In genomic region chr11:12236744-12237101, GRCh38 we compare ENCODE assay signal across 11 cellular contexts.
A peak's percentile ranks its signal among the peaks of the same experiment; 100 is the strongest.
DNase-seq lines count a peak whose midpoint lies in the region; ATAC-seq, FAIRE-seq and TF ChIP-seq lines count a peak whose summit lies in the region.
"Had no signal": no experiment of that assay in that cellular context is flagged by ENCODE, and none has a peak within 500 bp of the region (broad histone marks: within the 10 kb centered on the region; RNA-seq: fewer than 3 reads in every experiment).

No MANE protein-coding gene starts in this region.

- H2AFZ ChIP-seq in K562 (ENCODE audit: low read depth, low read length) (no peak overlapping the region), osteoblast (ENCODE audit: low read length) (no peak overlapping the region)

- no peak; a peak in 1 of 6 replicates for TF ChIP-seq CTCF in K562 (IDR thresholded peaks at IDR 0.05 in 2 of 3, conservative IDR thresholded peaks at IDR 0.05 in 1 of 3; ENCODE audit: insufficient read depth in 2 of 3, low read depth in 1 of 3, low read length in 3 of 3)
- TF ChIP-seq CTCF in osteoblast (IDR thresholded peaks at IDR 0.05; ENCODE audit: extremely low read depth, low read depth, low read length) = no peak

- H3K27me3 Mint-ChIP-seq in CD4-positive, CD25-positive, alpha-beta regulatory T cell = no peaks in the 10 kb centered on the region
- H3K27me3 Mint-ChIP-seq in activated T-cell treated with anti-CD3 and anti-CD28 coated beads, Interleukin-2, amount 50 U/mL, for 4 hours (ENCODE audit: low read depth) = no peaks in the 10 kb centered on the region
- H3K27me3 Mint-ChIP-seq: dendritic cell treated with granulocyte-macrophage colony-stimulating factor and Interleukin-4, amounts not matched to agents 40 ng/mL and 50 ng/mL, for 4 days had no signal

- CTCF ChIA-PET in K562 (lab: Yijun Ruan, JAX; ENCODE audit: low intra/inter-chr PET ratio) = interaction anchor here (0.7 to 3.9 kb wide), 4 partner anchors 44 to 189 kb away, joined by 3 to 42 read pairs (median 20); no protein-coding TSS in a partner anchor

- no TSS peak for BruUV-seq in K562 (replicated peaks; lab: Mats Ljungman, UMichigan)

- no peak for TF ChIP-seq POLR2A in K562 (conservative IDR thresholded peaks at IDR 0.05)
- no peak for TF ChIP-seq POLR2A in GM18505 (IDR thresholded peaks at IDR 0.05; ENCODE audit: borderline replicate concordance, extremely low read depth, insufficient read depth, insufficient read length)

- 53% methylated on average over 5 of the region's 5 CpGs for WGBS in K562 (ENCODE audit: insufficient coverage, low coverage, missing lambda C conversion rate)

- no peaks in the 10 kb centered on the region for H3K9me3 Mint-ChIP-seq in CD4-positive, CD25-positive, alpha-beta regulatory T cell
- H3K9me3 Mint-ChIP-seq in activated T-cell treated with anti-CD3 and anti-CD28 coated beads, Interleukin-2, amount 50 U/mL, for 4 hours = no peaks in the 10 kb centered on the region
- H3K9me3 Mint-ChIP-seq: dendritic cell treated with granulocyte-macrophage colony-stimulating factor and Interleukin-4, amounts not matched to agents 40 ng/mL and 50 ng/mL, for 4 days had no signal

- POLR2A ChIA-PET in K562 (lab: Yijun Ruan, JAX) = interaction anchor here (0.6 to 1.2 kb wide), 2 partner anchors 24 to 384 kb away, joined by 4 read pairs; no protein-coding TSS in a partner anchor

- H3K4me3 ChIP-seq in CD4-positive, CD25-positive, alpha-beta regulatory T cell (ENCODE audit: low read depth, low read length) = peak overlapping the region; percentile 59
- H3K4me3 ChIP-seq in K562 (no peak overlapping the region), osteoblast (ENCODE audit: insufficient read depth, low read length) (no peak overlapping the region)

- H3K4me1 ChIP-seq in CD4-positive, CD25-positive, alpha-beta regulatory T cell (ENCODE audit: control insufficient read depth, insufficient read depth, low read length, poor library complexity, severe bottlenecking) = peaks cover 13% of the 10 kb centered on the region
- peaks cover 0 to 7% of the 10 kb centered on the region in 2 experiments; a peak in 3 of 5 replicates for H3K4me1 ChIP-seq in K562 (replicated peaks in 1 of 2; ENCODE audit: control insufficient read depth in 2 of 2, insufficient read depth in 2 of 2, low read length in 2 of 2)
- peaks cover 55% of the 10 kb centered on the region for H3K4me1 ChIP-seq in osteoblast (ENCODE audit: insufficient read depth, low read length)

- no peak for TF ChIP-seq RAD21 in K562 (CRISPR knock-in tag; conservative IDR thresholded peaks at IDR 0.05 in 1 of 2, IDR thresholded peaks at IDR 0.05 in 1 of 2)

- TF ChIP-seq EP300 in K562 (IDR thresholded peaks at IDR 0.05; ENCODE audit: low read length) = no peak

- DNase-seq in CD4-positive, CD25-positive, alpha-beta regulatory T cell = no peak
- DNase-seq in K562 (ENCODE audit: extremely low read depth in 1 of 4, low spot score in 3 of 4) = no peak
- no peak for DNase-seq in osteoblast (ENCODE audit: insufficient read length, low spot score, missing footprints)
- no peak for DNase-seq in dedifferentiated amniotic fluid mesenchymal stem cell (ENCODE audit: extremely low spot score)
- DNase-seq in stimulated activated CD4-positive, alpha-beta T cell treated with anti-CD3 and anti-CD28 coated beads, Interleukin-2, amount 100 ng/mL, for 48 hours = no peak
- no peak for DNase-seq in activated T-cell treated with anti-CD3 and anti-CD28 coated beads, Interleukin-2, amount 50 U/mL, for 4 hours
- DNase-seq: kidney, NCI-H2171 had no signal

- peak; percentile 11 for FAIRE-seq in K562 (lab: Jason Lieb, UNC)

- H3K79me2 ChIP-seq in K562 (ENCODE audit: control insufficient read depth, insufficient read depth, low read length) (no peaks in the 10 kb centered on the region), osteoblast (ENCODE audit: insufficient read depth, low read length) (peaks cover 41% of the 10 kb centered on the region)

- H3K36me3 ChIP-seq in CD4-positive, CD25-positive, alpha-beta regulatory T cell (ENCODE audit: control insufficient read depth, insufficient read depth, low read length) = peaks cover 35% of the 10 kb centered on the region
- H3K36me3 ChIP-seq in K562 (ENCODE audit: control insufficient read depth, insufficient read depth, low read length) (peaks cover 47% of the 10 kb centered on the region), osteoblast (ENCODE audit: insufficient read depth, low read length) (peaks cover 84% of the 10 kb centered on the region)

- H3K36me3 Mint-ChIP-seq in CD4-positive, CD25-positive, alpha-beta regulatory T cell = peaks cover 11% of the 10 kb centered on the region
- peaks cover 25% of the 10 kb centered on the region for H3K36me3 Mint-ChIP-seq in activated T-cell treated with anti-CD3 and anti-CD28 coated beads, Interleukin-2, amount 50 U/mL, for 4 hours (ENCODE audit: insufficient read depth)

- H3K9ac ChIP-seq in K562 (ENCODE audit: insufficient read depth in 1 of 2, low read depth in 2 of 2, low read length in 2 of 2) = no peak overlapping the region

- in situ Hi-C loops in K562 (cut with MboI) = no loop called here

- H3K9me1 ChIP-seq in K562 (ENCODE audit: control insufficient read depth, insufficient read depth, low read length) = no peaks in the 10 kb centered on the region

- H3K27me3 ChIP-seq in CD4-positive, CD25-positive, alpha-beta regulatory T cell (ENCODE audit: control insufficient read depth, insufficient read depth, low read length) = no peaks in the 10 kb centered on the region
- H3K27me3 ChIP-seq in K562 (ENCODE audit: control insufficient read depth in 2 of 2, insufficient read depth in 2 of 2, low read length in 2 of 2) (no peaks in the 10 kb centered on the region), osteoblast (ENCODE audit: insufficient read depth, low read length) (no peaks in the 10 kb centered on the region)

- H3K9me3 ChIP-seq in CD4-positive, CD25-positive, alpha-beta regulatory T cell (ENCODE audit: control insufficient read depth in 2 of 2, low read length in 2 of 2) = no peaks in the 10 kb centered on the region
- H3K9me3 ChIP-seq in K562 (replicated peaks; ENCODE audit: control insufficient read depth, insufficient read depth, low read depth, low read length) = no peaks in the 10 kb centered on the region
- H3K9me3 ChIP-seq in osteoblast (ENCODE audit: low read depth, low read length) = no peaks in the 10 kb centered on the region

- intact Hi-C loops in K562 (cut with micrococcal nuclease) = loop anchor here (1.0 to 5.0 kb wide), 4 partner anchors 44 to 189 kb away; no protein-coding TSS in a partner anchor

- peak overlapping the region in 2 of 4 donors; percentile 64 to 79 for H3K4me3 Mint-ChIP-seq in CD4-positive, CD25-positive, alpha-beta regulatory T cell
- no peak overlapping the region for H3K4me3 Mint-ChIP-seq in activated T-cell treated with anti-CD3 and anti-CD28 coated beads, Interleukin-2, amount 50 U/mL, for 4 hours
- H3K4me3 Mint-ChIP-seq: dendritic cell treated with granulocyte-macrophage colony-stimulating factor and Interleukin-4, amounts not matched to agents 40 ng/mL and 50 ng/mL, for 4 days had no signal

- H3K4me1 Mint-ChIP-seq in CD4-positive, CD25-positive, alpha-beta regulatory T cell = peaks cover 13 to 33% (median 16%) of the 10 kb centered on the region in 4 donors
- peaks cover 37% of the 10 kb centered on the region for H3K4me1 Mint-ChIP-seq in activated T-cell treated with anti-CD3 and anti-CD28 coated beads, Interleukin-2, amount 50 U/mL, for 4 hours (ENCODE audit: low read depth)

- no peak for ATAC-seq in CD4-positive, CD25-positive, alpha-beta regulatory T cell (ENCODE audit: low read depth in 2 of 2)
- ATAC-seq in HG02642 (IDR thresholded peaks at IDR 0.05; ENCODE audit: poor library complexity, unreplicated experiment) (peak; percentile 12), K562 (no peak), GM18505 (IDR thresholded peaks at IDR 0.05; ENCODE audit: unreplicated experiment) (no peak)
- ATAC-seq in activated T-cell treated with anti-CD3 and anti-CD28 coated beads, Interleukin-2, amount 50 U/mL, for 4 hours = no peak

- H3K4me2 ChIP-seq in K562 (ENCODE audit: insufficient read depth, low read length) (no peak overlapping the region), osteoblast (ENCODE audit: insufficient read depth, low read length) (no peak overlapping the region)

- H4K20me1 ChIP-seq in K562 (replicated peaks; ENCODE audit: control insufficient read depth, insufficient read depth, low read length) (no peaks in the 10 kb centered on the region), osteoblast (ENCODE audit: insufficient read depth, low read length) (no peaks in the 10 kb centered on the region)

- peak overlapping the region in 2 of 3 donors; percentile 90 to 93 for H3K27ac Mint-ChIP-seq in CD4-positive, CD25-positive, alpha-beta regulatory T cell
- H3K27ac Mint-ChIP-seq: dendritic cell treated with granulocyte-macrophage colony-stimulating factor and Interleukin-4, amounts not matched to agents 40 ng/mL and 50 ng/mL, for 4 days had no signal

- H3K27ac ChIP-seq in CD4-positive, CD25-positive, alpha-beta regulatory T cell (ENCODE audit: insufficient read depth, low read length, poor library complexity, severe bottlenecking) = peak overlapping the region; percentile 64
- no peak overlapping the region for H3K27ac ChIP-seq in K562 (ENCODE audit: extremely low read depth, low read depth, low read length)
- peak overlapping the region; percentile 96 for H3K27ac ChIP-seq in osteoblast (ENCODE audit: low read depth, low read length)

TF ChIP-seq in K562, 482 proteins besides CTCF, POLR2A, EP300 and RAD21:
- 0 out of 2 replicates have a peak, but pooled peaks have one; percentile 11 for TF ChIP-seq ATF7 (IDR thresholded peaks at IDR 0.05)
- 0 out of 2 replicates have a peak, but pooled peaks have one; percentile 29 for TF ChIP-seq ELF1 (tag; IDR thresholded peaks at IDR 0.05)
- no peak for TF ChIP-seq NR2C1 (IDR thresholded peaks at IDR 0.05)
- TF ChIP-seq NR2C1 (tag; IDR thresholded peaks at IDR 0.05) = no peak
- no peak for TF ChIP-seq COPS2 (conservative IDR thresholded peaks at IDR 0.05)
- TF ChIP-seq ARID1B (IDR thresholded peaks at IDR 0.05) = no peak
